ENCODE assay signal across 8 cellular contexts in the genomic region with DNA sequence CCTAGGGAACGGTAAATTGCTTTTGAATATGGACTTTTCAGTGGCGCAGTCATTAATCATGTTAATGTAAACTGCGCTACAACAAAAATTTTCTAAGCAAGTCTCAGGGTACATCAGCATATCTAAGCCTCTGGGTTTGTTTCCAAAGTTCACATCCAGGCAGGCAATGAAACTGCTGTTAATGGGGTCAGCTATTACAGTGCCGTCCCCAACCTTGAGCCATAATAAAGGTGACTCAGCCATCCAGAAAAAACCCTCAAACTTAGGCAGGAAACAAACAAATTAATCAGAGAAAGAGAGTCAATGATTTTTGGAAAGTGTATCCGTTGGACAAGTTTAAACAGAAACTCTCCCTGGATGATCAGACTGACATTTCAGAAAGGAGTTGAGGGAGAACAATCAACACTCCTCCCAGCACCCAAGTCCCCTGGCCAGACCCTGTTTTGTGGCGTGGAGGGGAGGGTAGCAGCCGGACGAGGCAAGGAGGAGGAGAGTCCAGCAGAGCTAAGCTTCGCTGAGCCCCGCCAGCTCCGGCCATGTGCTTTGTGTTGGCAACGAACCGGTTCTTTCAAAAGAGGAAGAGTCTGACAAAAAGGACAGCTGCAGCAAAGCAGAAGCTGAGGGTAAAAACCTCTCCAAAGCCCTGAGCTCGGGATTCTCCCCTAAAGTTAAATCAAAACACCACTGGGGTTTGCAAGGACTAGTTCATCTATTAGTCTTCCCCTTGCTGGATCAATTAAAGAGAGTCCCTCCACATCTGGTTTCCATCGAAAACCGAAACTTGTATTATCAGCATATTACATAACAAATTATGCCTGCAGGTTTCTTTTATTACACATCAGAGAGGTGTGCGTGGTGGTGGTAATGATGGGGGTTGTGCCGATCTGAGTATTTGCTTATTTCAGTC. TPM values are rescaled to one million over a fixed set of nuclear protein-coding genes. Genes with fewer than 3 reads are reported as not detected.
DNase-seq lines count a peak whose midpoint lies in the region; ATAC-seq and TF ChIP-seq lines count a peak whose summit lies in the region.

No MANE protein-coding gene starts in this region.

- DNase-seq in GM12864 (ENCODE audit: low read depth) (no peak), OCI-M1 (lab: John Stamatoyannopoulos, UW) (peak; percentile 83), aorta (peak in 1 of 2 donors; percentile 84), NCI-H82 (lab: John Stamatoyannopoulos, UW) (no peak), NCI-H1694 (lab: John Stamatoyannopoulos, UW) (no peak)

- H3K9me3 ChIP-seq in HEK293 (ENCODE audit: control insufficient read depth, insufficient read depth, low read depth, low read length) (no peaks in the 10 kb centered on the region), ectodermal cell (ENCODE audit: control insufficient read depth, low read length) (no peaks in the 10 kb centered on the region), mononuclear cell (ENCODE audit: low read depth, low read length) (no peaks in the 10 kb centered on the region), aorta (ENCODE audit: control insufficient read depth, low read length) (no peaks in the 10 kb centered on the region)

- intact Hi-C loops in aorta (cut with DNase I): loop anchor here (5.0 kb wide), 3 partner anchors 93 to 208 kb away; no protein-coding TSS in a partner anchor

- H3K27ac ChIP-seq in HEK293 (ENCODE audit: extremely low read depth, low read depth, low read length) (no peak overlapping the region; the same call in 1 of the 2 replicates), ectodermal cell (ENCODE audit: insufficient read depth, low read depth, low read length, poor library complexity, severe bottlenecking) (peak overlapping the region; percentile 69), aorta (ENCODE audit: low read depth in 1 of 2, low read length in 2 of 2) (no peak overlapping the region)

- 20 to 26% methylated on average over 16 to 18 of the region's 18 CpGs for WGBS in ectodermal cell, 2 experiments
- WGBS in aorta, 2 donors: 14 to 18% methylated on average over 18 of the region's 18 CpGs

- TF ChIP-seq CTCF in GM12864 (IDR thresholded peaks at IDR 0.05; ENCODE audit: low read depth, low read length, missing control alignments) (no peak), HEK293 (tag by site-specific recombination; IDR thresholded peaks at IDR 0.05) (no peak)

- H3K27me3 ChIP-seq in ectodermal cell (ENCODE audit: control insufficient read depth, insufficient read depth, low read length, poor library complexity, severe bottlenecking) (peaks cover 12% of the 10 kb centered on the region), mononuclear cell (ENCODE audit: insufficient read depth, low read length) (no peaks in the 10 kb centered on the region), aorta (ENCODE audit: control insufficient read depth in 1 of 2, insufficient read depth in 2 of 2, low read length in 1 of 2) (no peaks in the 10 kb centered on the region)

- CTCF ChIA-PET in HEK293 (lab: Yijun Ruan, JAX): interaction anchor here (0.6 to 3.4 kb wide), 36 partner anchors 9 to 960 kb away, joined by 3 to 20 read pairs (median 4); no protein-coding TSS in a partner anchor

- H3K4me3 ChIP-seq in GM12864 (ENCODE audit: low read depth, low read length) (peak overlapping the region; percentile 84; the same call in 1 of the 2 replicates), HEK293 (ENCODE audit: low read depth, low read length) (no peak overlapping the region), ectodermal cell (ENCODE audit: insufficient read depth, low read depth, low read length) (no peak overlapping the region), mononuclear cell (ENCODE audit: low read length) (peak overlapping the region; percentile 9), aorta (ENCODE audit: low read length in 2 of 2) (no peak overlapping the region)

- ATAC-seq in aorta (ENCODE audit: low FRiP score): peak; percentile 45

- POLR2A ChIA-PET in HEK293 (lab: Yijun Ruan, JAX): interaction anchor here (1.0 kb wide), 1 partner anchor 979 kb away, joined by 3 read pairs; a partner anchor contains a TSS

- H3K4me1 ChIP-seq in HEK293 (ENCODE audit: control insufficient read depth, insufficient read depth, low read length) (peaks cover 31% of the 10 kb centered on the region), ectodermal cell (ENCODE audit: control insufficient read depth, insufficient read depth, low read length) (peaks cover 49% of the 10 kb centered on the region), mononuclear cell (ENCODE audit: insufficient read depth, low read length) (peaks cover 79% of the 10 kb centered on the region), aorta (ENCODE audit: control insufficient read depth in 1 of 2, insufficient read depth in 2 of 2, low read length in 2 of 2) (peaks cover 0 to 2% of the 10 kb centered on the region in 2 donors)

- H3K36me3 ChIP-seq in HEK293 (ENCODE audit: control insufficient read depth in 2 of 2, insufficient read depth in 1 of 2, low read length in 2 of 2): peaks cover 0 to 6% of the 10 kb centered on the region in 2 experiments; a peak in 1 of 3 replicates
- H3K36me3 ChIP-seq in ectodermal cell (ENCODE audit: control insufficient read depth, insufficient read depth, low read length): no peaks in the 10 kb centered on the region
- no peaks in the 10 kb centered on the region for H3K36me3 ChIP-seq in aorta (ENCODE audit: control insufficient read depth in 1 of 2, insufficient read depth in 2 of 2, low read length in 1 of 2)

TF ChIP-seq in HEK293, 187 proteins besides CTCF, POLR2A, EP300 and RAD21:
- TF ChIP-seq ZNF654 (tag by site-specific recombination; IDR thresholded peaks at IDR 0.05; ENCODE audit: low read depth) (no peak), ZNF660 (tag by site-specific recombination; IDR thresholded peaks at IDR 0.05) (no peak), KLF9 (tag by site-specific recombination; IDR thresholded peaks at IDR 0.05; ENCODE audit: low read depth) (no peak)
- TF ChIP-seq, protein P1, sequence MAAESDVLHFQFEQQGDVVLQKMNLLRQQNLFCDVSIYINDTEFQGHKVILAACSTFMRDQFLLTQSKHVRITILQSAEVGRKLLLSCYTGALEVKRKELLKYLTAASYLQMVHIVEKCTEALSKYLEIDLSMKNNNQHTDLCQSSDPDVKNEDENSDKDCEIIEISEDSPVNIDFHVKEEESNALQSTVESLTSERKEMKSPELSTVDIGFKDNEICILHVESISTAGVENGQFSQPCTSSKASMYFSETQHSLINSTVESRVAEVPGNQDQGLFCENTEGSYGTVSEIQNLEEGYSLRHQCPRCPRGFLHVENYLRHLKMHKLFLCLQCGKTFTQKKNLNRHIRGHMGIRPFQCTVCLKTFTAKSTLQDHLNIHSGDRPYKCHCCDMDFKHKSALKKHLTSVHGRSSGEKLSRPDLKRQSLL (tag by site-specific recombination; IDR thresholded peaks at IDR 0.05): 0 out of 2 replicates have a peak, but pooled peaks have one; percentile 24
- TF ChIP-seq, protein P2, sequence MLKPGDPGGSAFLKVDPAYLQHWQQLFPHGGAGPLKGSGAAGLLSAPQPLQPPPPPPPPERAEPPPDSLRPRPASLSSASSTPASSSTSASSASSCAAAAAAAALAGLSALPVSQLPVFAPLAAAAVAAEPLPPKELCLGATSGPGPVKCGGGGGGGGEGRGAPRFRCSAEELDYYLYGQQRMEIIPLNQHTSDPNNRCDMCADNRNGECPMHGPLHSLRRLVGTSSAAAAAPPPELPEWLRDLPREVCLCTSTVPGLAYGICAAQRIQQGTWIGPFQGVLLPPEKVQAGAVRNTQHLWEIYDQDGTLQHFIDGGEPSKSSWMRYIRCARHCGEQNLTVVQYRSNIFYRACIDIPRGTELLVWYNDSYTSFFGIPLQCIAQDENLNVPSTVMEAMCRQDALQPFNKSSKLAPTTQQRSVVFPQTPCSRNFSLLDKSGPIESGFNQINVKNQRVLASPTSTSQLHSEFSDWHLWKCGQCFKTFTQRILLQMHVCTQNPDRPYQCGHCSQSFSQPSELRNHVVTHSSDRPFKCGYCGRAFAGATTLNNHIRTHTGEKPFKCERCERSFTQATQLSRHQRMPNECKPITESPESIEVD (tag by site-specific recombination; IDR thresholded peaks at IDR 0.05): peak; percentile 73
- TF ChIP-seq, protein P3, sequence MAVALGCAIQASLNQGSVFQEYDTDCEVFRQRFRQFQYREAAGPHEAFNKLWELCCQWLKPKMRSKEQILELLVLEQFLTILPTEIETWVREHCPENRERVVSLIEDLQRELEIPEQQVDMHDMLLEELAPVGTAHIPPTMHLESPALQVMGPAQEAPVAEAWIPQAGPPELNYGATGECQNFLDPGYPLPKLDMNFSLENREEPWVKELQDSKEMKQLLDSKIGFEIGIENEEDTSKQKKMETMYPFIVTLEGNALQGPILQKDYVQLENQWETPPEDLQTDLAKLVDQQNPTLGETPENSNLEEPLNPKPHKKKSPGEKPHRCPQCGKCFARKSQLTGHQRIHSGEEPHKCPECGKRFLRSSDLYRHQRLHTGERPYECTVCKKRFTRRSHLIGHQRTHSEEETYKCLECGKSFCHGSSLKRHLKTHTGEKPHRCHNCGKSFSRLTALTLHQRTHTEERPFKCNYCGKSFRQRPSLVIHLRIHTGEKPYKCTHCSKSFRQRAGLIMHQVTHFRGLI (tag by site-specific recombination; IDR thresholded peaks at IDR 0.05): peak; percentile 77
TF ChIP-seq in HEK293: peak in this region for 3.

RNA-seq across cellular contexts. Expression of a gene that starts 3.6 kb away (rescaled TPM):
- polyA plus RNA-seq in ectodermal cell (2013, experiment 1 of 4): 23.8 TPM
- 23.7 TPM for polyA plus RNA-seq in ectodermal cell (2013, experiment 2 of 4)
- polyA plus RNA-seq in ectodermal cell (2013, experiment 3 of 4): 19.7 TPM
- 21.1 TPM for polyA plus RNA-seq in ectodermal cell (2013, experiment 4 of 4)
- total RNA-seq in mononuclear cell: 88.5 TPM
- 10 to 100 TPM; 13.4 to 20.6 TPM for total RNA-seq in aorta
- polyA plus RNA-seq in aorta: 1 to 10 TPM; 5.1 to 5.9 TPM

RNA-seq across cellular contexts. Expression of a gene that starts 51.1 kb away (rescaled TPM):
- 37.8 TPM for polyA plus RNA-seq in ectodermal cell (2013, experiment 1 of 4)
- 38.4 TPM for polyA plus RNA-seq in ectodermal cell (2013, experiment 2 of 4)
- polyA plus RNA-seq in ectodermal cell (2013, experiment 3 of 4): 35.7 TPM
- 37.7 TPM for polyA plus RNA-seq in ectodermal cell (2013, experiment 4 of 4)
- 21.3 TPM for total RNA-seq in mononuclear cell
- 10 to 100 TPM; 14.7 to 21.2 TPM for total RNA-seq in aorta
- 10 to 100 TPM in 1 of 2 donors, 1 to 10 TPM in 1; 9.6 to 11.1 TPM for polyA plus RNA-seq in aorta

Comparison
In these comparisons a context has a peak if more than half of its experiments do, and no peak if none do; other contexts are left out.
1. H3K4me3 ChIP-seq: peak in GM12864 (single experiment) and mononuclear cell (single experiment); none in HEK293 (single experiment), ectodermal cell (single experiment) and aorta (0 of 2).